In genomic region chr3:183109847-183110246, GRCh38 we compare ENCODE assay signal across 2 cellular contexts. TPM values are rescaled to one million over a fixed set of nuclear protein-coding genes. Genes with fewer than 3 reads are reported as not detected.
"Had no signal": no experiment of that assay in that cellular context is flagged by ENCODE, and none has a peak within 500 bp of the region (broad histone marks: within the 10 kb centered on the region; RNA-seq: fewer than 3 reads in every experiment).

No MANE protein-coding gene starts in this region.

RNA-seq across cellular contexts. Expression of gene LAMP3, which starts 52.7 kb away (rescaled TPM):
- total RNA-seq: HT-29, IMR-90 had no signal
